Comparison of ENCODE assay signal across 19 cellular contexts in genomic region chr3:56980283-56980682, GRCh38.
A peak's percentile ranks its signal among the peaks of the same experiment; 100 is the strongest.
DNase-seq lines count a peak whose midpoint lies in the region; ATAC-seq, FAIRE-seq and TF ChIP-seq lines count a peak whose summit lies in the region.
"Had no signal": no experiment of that assay in that cellular context is flagged by ENCODE, and none has a peak within 500 bp of the region (broad histone marks: within the 10 kb centered on the region; RNA-seq: fewer than 3 reads in every experiment).

No MANE protein-coding gene starts in this region.

- peaks cover 23% of the 10 kb centered on the region for H3K4me1 ChIP-seq in astrocyte (ENCODE audit: insufficient read depth, low read length)
- H3K4me1 ChIP-seq in trophoblast cell (ENCODE audit: control insufficient read depth in 1 of 2, insufficient read depth in 2 of 2, low read length in 2 of 2) = peaks cover 5 to 7% of the 10 kb centered on the region in 2 experiments
- H3K4me1 ChIP-seq: body of pancreas, gastrocnemius medialis, HAP-1, prostate gland had no signal

- H2AK5ac ChIP-seq in trophoblast cell (ENCODE audit: low read length) = no peak overlapping the region

- no peak overlapping the region for H3K23ac ChIP-seq in trophoblast cell (ENCODE audit: low read length)

- CTCF ChIA-PET in activated CD8-positive, alpha-beta T cell treated with anti-CD3 and anti-CD28 coated beads for 36 hours (lab: Charles Lee) = interaction anchor here (0.7 to 3.4 kb wide), 5 partner anchors 9 to 275 kb away, joined by 3 to 22 read pairs (median 10); partner anchors contain the start of gene ARHGEF3
- CTCF ChIA-PET in activated CD8-positive, alpha-beta T cell treated with anti-CD3 and anti-CD28 coated beads, Interleukin-2, amount 10 ng/mL, durations not matched to agents 7 days and 5 days (lab: Charles Lee) = interaction anchor here (0.8 to 2.6 kb wide), 5 partner anchors 8 to 180 kb away, joined by 3 to 14 read pairs (median 4); no protein-coding TSS in a partner anchor

- no peak for DNase-seq in activated CD8-positive, alpha-beta T cell treated with anti-CD3 and anti-CD28 coated beads for 36 hours
- DNase-seq in activated CD8-positive, alpha-beta T cell treated with anti-CD3 and anti-CD28 coated beads, Interleukin-2, amount 10 ng/mL, durations not matched to agents 7 days and 5 days = no peak
- DNase-seq in HFFc6 (no peak), astrocyte (ENCODE audit: low read depth) (no peak), trophoblast cell (no peak), posterior cingulate gyrus (no peak), DMS 273 (lab: John Stamatoyannopoulos, UW; ENCODE audit: unreplicated experiment) (no peak), SW480 (ENCODE audit: low spot score) (no peak)
- DNase-seq: midbrain, NCI-H526 treated with DMSO at 0.1 percent for 48 hours, small intestine, T-helper 17 cell had no signal

- H3K4me2 ChIP-seq in astrocyte (ENCODE audit: low read length) (peak overlapping the region; percentile 16), trophoblast cell (ENCODE audit: low read length) (no peak overlapping the region)

- H4K20me1 ChIP-seq in astrocyte (ENCODE audit: insufficient read depth, low read length) = no peaks in the 10 kb centered on the region

- no CpG with 5 or more reads among the region's 5 CpGs for WGBS in trophoblast cell (ENCODE audit: extremely low coverage, insufficient coverage, insufficient read length)

- POLR2A ChIA-PET in activated CD8-positive, alpha-beta T cell treated with anti-CD3 and anti-CD28 coated beads for 36 hours (lab: Charles Lee) = interaction anchor here (1.3 to 1.5 kb wide), 2 partner anchors 59 to 64 kb away, joined by 4 to 5 read pairs; no protein-coding TSS in a partner anchor
- POLR2A ChIA-PET in activated CD8-positive, alpha-beta T cell treated with anti-CD3 and anti-CD28 coated beads, Interleukin-2, amount 10 ng/mL, durations not matched to agents 7 days and 5 days (lab: Charles Lee) = interaction anchor here (1.5 to 2.8 kb wide), 2 partner anchors 179 to 183 kb away, joined by 3 to 11 read pairs; partner anchors contain the start of gene ARHGEF3

- H3K79me1 ChIP-seq in trophoblast cell (ENCODE audit: low read length) = peaks cover 4% of the 10 kb centered on the region

- H3K4me1 Mint-ChIP-seq in activated CD8-positive, alpha-beta T cell treated with anti-CD3 and anti-CD28 coated beads for 36 hours (ENCODE audit: low read depth) = peaks cover 28% of the 10 kb centered on the region
- H3K4me1 Mint-ChIP-seq in activated CD8-positive, alpha-beta T cell treated with anti-CD3 and anti-CD28 coated beads, Interleukin-2, amount 10 ng/mL, durations not matched to agents 7 days and 5 days (ENCODE audit: low read depth) = peaks cover 26% of the 10 kb centered on the region
- H3K4me1 Mint-ChIP-seq in HFFc6 (ENCODE audit: low read depth) (peaks cover 38% of the 10 kb centered on the region), astrocyte (ENCODE audit: low read depth, unreplicated experiment) (peaks cover 17% of the 10 kb centered on the region)

- H2AFZ ChIP-seq in astrocyte (ENCODE audit: low read depth, low read length) = no peak overlapping the region
- H2AFZ ChIP-seq in trophoblast cell (ENCODE audit: insufficient read depth, low read length, poor library complexity) = no peak overlapping the region

- H4K8ac ChIP-seq in trophoblast cell (ENCODE audit: low read depth, low read length) = no peak overlapping the region

- no peaks in the 10 kb centered on the region for H3K27me3 Mint-ChIP-seq in activated CD8-positive, alpha-beta T cell treated with anti-CD3 and anti-CD28 coated beads for 36 hours
- no peaks in the 10 kb centered on the region for H3K27me3 Mint-ChIP-seq in activated CD8-positive, alpha-beta T cell treated with anti-CD3 and anti-CD28 coated beads, Interleukin-2, amount 10 ng/mL, durations not matched to agents 7 days and 5 days (ENCODE audit: low read depth)
- no peaks in the 10 kb centered on the region for H3K27me3 Mint-ChIP-seq in HFFc6 (ENCODE audit: insufficient read depth)
- peaks cover 2% of the 10 kb centered on the region for H3K27me3 Mint-ChIP-seq in astrocyte (ENCODE audit: low read depth, unreplicated experiment)
- H3K27me3 Mint-ChIP-seq: CD4-positive, alpha-beta T cell; T-helper 17 cell had no signal

- no peak overlapping the region for H2BK12ac ChIP-seq in trophoblast cell (ENCODE audit: low read length)

- H3K14ac ChIP-seq in trophoblast cell (ENCODE audit: low read length) = no peak overlapping the region

- no peaks in the 10 kb centered on the region for H3K9me3 Mint-ChIP-seq in activated CD8-positive, alpha-beta T cell treated with anti-CD3 and anti-CD28 coated beads for 36 hours
- H3K9me3 Mint-ChIP-seq in activated CD8-positive, alpha-beta T cell treated with anti-CD3 and anti-CD28 coated beads, Interleukin-2, amount 10 ng/mL, durations not matched to agents 7 days and 5 days (ENCODE audit: insufficient read depth) = no peaks in the 10 kb centered on the region
- no peaks in the 10 kb centered on the region for H3K9me3 Mint-ChIP-seq in HFFc6
- no peaks in the 10 kb centered on the region for H3K9me3 Mint-ChIP-seq in astrocyte (ENCODE audit: unreplicated experiment)
- H3K9me3 Mint-ChIP-seq: CD4-positive, alpha-beta T cell; neural crest cell had no signal

- no peak overlapping the region for H2BK5ac ChIP-seq in trophoblast cell (ENCODE audit: low read depth, low read length, poor library complexity)

- H4K91ac ChIP-seq in trophoblast cell (ENCODE audit: low read depth, low read length) = no peak overlapping the region

- no peaks in the 10 kb centered on the region for H3K36me3 ChIP-seq in astrocyte (ENCODE audit: insufficient read depth, low read length)
- H3K36me3 ChIP-seq in trophoblast cell (ENCODE audit: control insufficient read depth in 1 of 2, insufficient read depth in 2 of 2, low read length in 2 of 2) = no peaks in the 10 kb centered on the region
- H3K36me3 ChIP-seq: gastrocnemius medialis, HAP-1, prostate gland had no signal

- intact Hi-C loops in activated CD8-positive, alpha-beta T cell treated with anti-CD3 and anti-CD28 coated beads for 36 hours (cut with micrococcal nuclease) = loop anchor here (2.0 kb wide), 1 partner anchor 61 kb away; no protein-coding TSS in a partner anchor
- intact Hi-C loops in posterior cingulate gyrus (cut with DNase I) = no loop called here

- TF ChIP-seq CTCF in activated CD8-positive, alpha-beta T cell treated with anti-CD3 and anti-CD28 coated beads for 36 hours (IDR thresholded peaks at IDR 0.05) = no peak
- TF ChIP-seq CTCF in HFFc6 (IDR thresholded peaks at IDR 0.05) (no peak), astrocyte (IDR thresholded peaks at IDR 0.05; ENCODE audit: insufficient read depth, low read depth, low read length) (no peak)

- peak overlapping the region; percentile 43 for H3K27ac Mint-ChIP-seq in activated CD8-positive, alpha-beta T cell treated with anti-CD3 and anti-CD28 coated beads for 36 hours
- H3K27ac Mint-ChIP-seq in activated CD8-positive, alpha-beta T cell treated with anti-CD3 and anti-CD28 coated beads, Interleukin-2, amount 10 ng/mL, durations not matched to agents 7 days and 5 days = no peak overlapping the region
- H3K27ac Mint-ChIP-seq in HFFc6 = peak overlapping the region; percentile 89
- peak overlapping the region; percentile 86 for H3K27ac Mint-ChIP-seq in astrocyte (ENCODE audit: unreplicated experiment)
- H3K27ac Mint-ChIP-seq: CD4-positive, alpha-beta T cell; T-helper 17 cell had no signal

- H2BK120ac ChIP-seq in trophoblast cell (ENCODE audit: insufficient read depth, low read length, poor library complexity) = no peak overlapping the region

- no peak overlapping the region for H3K4me3 Mint-ChIP-seq in activated CD8-positive, alpha-beta T cell treated with anti-CD3 and anti-CD28 coated beads for 36 hours
- no peak overlapping the region for H3K4me3 Mint-ChIP-seq in activated CD8-positive, alpha-beta T cell treated with anti-CD3 and anti-CD28 coated beads, Interleukin-2, amount 10 ng/mL, durations not matched to agents 7 days and 5 days
- no peak overlapping the region for H3K4me3 Mint-ChIP-seq in HFFc6
- H3K4me3 Mint-ChIP-seq in astrocyte (ENCODE audit: unreplicated experiment) = no peak overlapping the region
- H3K4me3 Mint-ChIP-seq: CD4-positive, alpha-beta T cell; neural crest cell; T-helper 17 cell had no signal

- no peak for FAIRE-seq in astrocyte (lab: Jason Lieb, UNC)
- FAIRE-seq: small intestine had no signal

- no peak overlapping the region for H3K4ac ChIP-seq in trophoblast cell (ENCODE audit: low read depth, low read length)

- peak overlapping the region; percentile 62 for H3K27ac ChIP-seq in astrocyte (ENCODE audit: low read depth, low read length)
- peak overlapping the region; percentile 26 for H3K27ac ChIP-seq in trophoblast cell (ENCODE audit: low read depth, low read length)
- H3K27ac ChIP-seq: body of pancreas, gastrocnemius medialis, prostate gland, VCaP had no signal

- no peak overlapping the region for H4K12ac ChIP-seq in trophoblast cell (ENCODE audit: low read depth, low read length)

- H3K9me3 ChIP-seq in astrocyte (ENCODE audit: insufficient read depth, low read depth, low read length) = no peaks in the 10 kb centered on the region
- no peaks in the 10 kb centered on the region for H3K9me3 ChIP-seq in trophoblast cell (ENCODE audit: insufficient read depth, low read depth, low read length)
- H3K9me3 ChIP-seq: body of pancreas, gastrocnemius medialis, HAP-1, prostate gland had no signal

- H3K9ac ChIP-seq in astrocyte (ENCODE audit: low read length) (no peak overlapping the region), trophoblast cell (ENCODE audit: low read length) (no peak overlapping the region)

- H3K4me3 ChIP-seq in astrocyte (ENCODE audit: insufficient read depth, low read depth, low read length) (no peak overlapping the region), trophoblast cell (ENCODE audit: low read depth, low read length) (no peak overlapping the region)
- H3K4me3 ChIP-seq: body of pancreas, gastrocnemius medialis, HAP-1, prostate gland had no signal

- H3K36me3 Mint-ChIP-seq in activated CD8-positive, alpha-beta T cell treated with anti-CD3 and anti-CD28 coated beads for 36 hours (ENCODE audit: low read depth) = no peaks in the 10 kb centered on the region
- no peaks in the 10 kb centered on the region for H3K36me3 Mint-ChIP-seq in activated CD8-positive, alpha-beta T cell treated with anti-CD3 and anti-CD28 coated beads, Interleukin-2, amount 10 ng/mL, durations not matched to agents 7 days and 5 days (ENCODE audit: low read depth)
- H3K36me3 Mint-ChIP-seq in HFFc6 (ENCODE audit: low read depth) = no peaks in the 10 kb centered on the region
- H3K36me3 Mint-ChIP-seq in astrocyte (ENCODE audit: low read depth, unreplicated experiment) = no peaks in the 10 kb centered on the region

- no peaks in the 10 kb centered on the region for H3K27me3 ChIP-seq in astrocyte (ENCODE audit: insufficient read depth, low read length)
- no peaks in the 10 kb centered on the region for H3K27me3 ChIP-seq in trophoblast cell (ENCODE audit: insufficient read depth, low read length)
- H3K27me3 ChIP-seq: body of pancreas, gastrocnemius medialis had no signal

- H3K79me2 ChIP-seq in astrocyte (ENCODE audit: insufficient read depth, low read length) (no peaks in the 10 kb centered on the region), trophoblast cell (ENCODE audit: control insufficient read depth, insufficient read depth, low read length, poor library complexity) (no peaks in the 10 kb centered on the region)

- ATAC-seq in activated CD8-positive, alpha-beta T cell treated with anti-CD3 and anti-CD28 coated beads for 36 hours = peak; percentile 24
- no peak for ATAC-seq in activated CD8-positive, alpha-beta T cell treated with anti-CD3 and anti-CD28 coated beads, Interleukin-2, amount 10 ng/mL, durations not matched to agents 7 days and 5 days

- H3K18ac ChIP-seq in trophoblast cell (ENCODE audit: low read length) = no peak overlapping the region
